In the genomic region with DNA sequence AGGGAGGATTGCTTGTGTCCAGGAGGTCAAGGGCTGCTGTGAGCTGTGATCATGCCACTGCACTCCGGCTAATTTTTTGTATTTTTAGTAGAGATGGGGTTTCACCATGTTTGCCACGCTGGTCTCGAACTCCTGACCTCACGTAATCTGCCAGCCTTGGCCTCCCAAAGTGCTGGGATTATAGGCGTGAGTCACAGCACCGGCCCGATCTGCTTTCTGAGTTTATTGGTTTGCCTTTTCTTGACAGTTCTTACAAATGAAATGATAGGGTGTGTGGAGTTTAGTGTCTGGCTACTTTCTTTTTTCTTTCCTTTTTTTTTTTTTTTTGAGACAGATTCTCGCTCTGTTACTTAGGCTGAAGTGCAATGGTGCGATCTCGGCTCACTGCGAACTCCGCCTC, we compare ENCODE assay signal across 1 cellular context.
TF ChIP-seq lines count a peak whose summit lies in the region.

No MANE protein-coding gene starts in this region.

TF ChIP-seq in HCT116, 20 proteins besides CTCF, POLR2A, EP300 and RAD21 (continued from another document):
- TF ChIP-seq, protein P1, sequence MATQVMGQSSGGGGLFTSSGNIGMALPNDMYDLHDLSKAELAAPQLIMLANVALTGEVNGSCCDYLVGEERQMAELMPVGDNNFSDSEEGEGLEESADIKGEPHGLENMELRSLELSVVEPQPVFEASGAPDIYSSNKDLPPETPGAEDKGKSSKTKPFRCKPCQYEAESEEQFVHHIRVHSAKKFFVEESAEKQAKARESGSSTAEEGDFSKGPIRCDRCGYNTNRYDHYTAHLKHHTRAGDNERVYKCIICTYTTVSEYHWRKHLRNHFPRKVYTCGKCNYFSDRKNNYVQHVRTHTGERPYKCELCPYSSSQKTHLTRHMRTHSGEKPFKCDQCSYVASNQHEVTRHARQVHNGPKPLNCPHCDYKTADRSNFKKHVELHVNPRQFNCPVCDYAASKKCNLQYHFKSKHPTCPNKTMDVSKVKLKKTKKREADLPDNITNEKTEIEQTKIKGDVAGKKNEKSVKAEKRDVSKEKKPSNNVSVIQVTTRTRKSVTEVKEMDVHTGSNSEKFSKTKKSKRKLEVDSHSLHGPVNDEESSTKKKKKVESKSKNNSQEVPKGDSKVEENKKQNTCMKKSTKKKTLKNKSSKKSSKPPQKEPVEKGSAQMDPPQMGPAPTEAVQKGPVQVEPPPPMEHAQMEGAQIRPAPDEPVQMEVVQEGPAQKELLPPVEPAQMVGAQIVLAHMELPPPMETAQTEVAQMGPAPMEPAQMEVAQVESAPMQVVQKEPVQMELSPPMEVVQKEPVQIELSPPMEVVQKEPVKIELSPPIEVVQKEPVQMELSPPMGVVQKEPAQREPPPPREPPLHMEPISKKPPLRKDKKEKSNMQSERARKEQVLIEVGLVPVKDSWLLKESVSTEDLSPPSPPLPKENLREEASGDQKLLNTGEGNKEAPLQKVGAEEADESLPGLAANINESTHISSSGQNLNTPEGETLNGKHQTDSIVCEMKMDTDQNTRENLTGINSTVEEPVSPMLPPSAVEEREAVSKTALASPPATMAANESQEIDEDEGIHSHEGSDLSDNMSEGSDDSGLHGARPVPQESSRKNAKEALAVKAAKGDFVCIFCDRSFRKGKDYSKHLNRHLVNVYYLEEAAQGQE (IDR thresholded peaks at IDR 0.05; ENCODE audit: low read depth): no peak
- no peak for TF ChIP-seq EGR1 (IDR thresholded peaks at IDR 0.05; ENCODE audit: low read depth)
